Comparison of ENCODE assay signal across 28 cellular contexts in genomic region chr6:285030-285771, GRCh38. TPM values are rescaled to one million over a fixed set of nuclear protein-coding genes. Genes with fewer than 3 reads are reported as not detected.
DNase-seq lines count a peak whose midpoint lies in the region; ATAC-seq and TF ChIP-seq lines count a peak whose summit lies in the region.
"Had no signal": no experiment of that assay in that cellular context is flagged by ENCODE, and none has a peak within 500 bp of the region (broad histone marks: within the 10 kb centered on the region; RNA-seq: fewer than 3 reads in every experiment).

No MANE protein-coding gene starts in this region.

- no peaks in the 10 kb centered on the region for H3K4me1 ChIP-seq in HEK293 (ENCODE audit: control insufficient read depth, insufficient read depth, low read length)
- H3K4me1 ChIP-seq in stomach: peaks cover 0 to 6% (median 0%) of the 10 kb centered on the region in 4 donors
- H3K4me1 ChIP-seq: Caco-2, psoas muscle had no signal

- CTCF ChIA-PET in activated naive CD4-positive, alpha-beta T cell treated with anti-CD3 and anti-CD28 coated beads, Interleukin-2, amount 10 ng/mL, durations not matched to agents 7 days and 5 days (lab: Charles Lee): interaction anchor here (0.6 to 1.4 kb wide), 2 partner anchors 53 to 90 kb away, joined by 3 to 5 read pairs; no protein-coding TSS in a partner anchor
- CTCF ChIA-PET in activated naive CD4-positive, alpha-beta T cell treated with anti-CD3 and anti-CD28 coated beads for 36 hours (lab: Charles Lee): interaction anchor here (0.9 kb wide), 1 partner anchor 60 kb away, joined by 3 read pairs; no protein-coding TSS in a partner anchor
- CTCF ChIA-PET in HEK293 (lab: Yijun Ruan, JAX): interaction anchor here (0.6 to 2.3 kb wide), 3 partner anchors 17 to 136 kb away, joined by 3 to 5 read pairs (median 3); no protein-coding TSS in a partner anchor
- CTCF ChIA-PET in WTC11 (lab: Charles Lee): no interaction called here

- H3K27me3 Mint-ChIP-seq in activated naive CD4-positive, alpha-beta T cell treated with anti-CD3 and anti-CD28 coated beads, Interleukin-2, amount 10 ng/mL, durations not matched to agents 7 days and 5 days: no peaks in the 10 kb centered on the region
- H3K27me3 Mint-ChIP-seq in activated naive CD4-positive, alpha-beta T cell treated with anti-CD3 and anti-CD28 coated beads for 36 hours (ENCODE audit: low read depth): no peaks in the 10 kb centered on the region
- no peaks in the 10 kb centered on the region for H3K27me3 Mint-ChIP-seq in activated naive CD8-positive, alpha-beta T cell treated with anti-CD3 and anti-CD28 coated beads for 36 hours
- H3K27me3 Mint-ChIP-seq in natural killer cell treated with Interleukin-12 subunit alpha and Interleukin-12 subunit beta and Interleukin-15 and Interleukin-18, amount 100 ng/mL, for 72 hours: no peaks in the 10 kb centered on the region
- peaks cover 24% of the 10 kb centered on the region for H3K27me3 Mint-ChIP-seq in WTC11 (ENCODE audit: low read depth)

- intact Hi-C loops in activated naive CD4-positive, alpha-beta T cell treated with anti-CD3 and anti-CD28 coated beads for 36 hours (cut with micrococcal nuclease): no loop called here
- intact Hi-C loops in stomach (cut with DNase I; ENCODE audit: low total_unique reads): no loop called here

- no peak for TF ChIP-seq EP300 in stomach (IDR thresholded peaks at IDR 0.05)

- TF ChIP-seq POLR2A in stomach (IDR thresholded peaks at IDR 0.05): no peak

- WGBS in stomach, 5 donors: 80 to 89% (median 84%) methylated on average over 6 of the region's 6 CpGs

- no peak for DNase-seq in activated naive CD4-positive, alpha-beta T cell treated with anti-CD3 and anti-CD28 coated beads, Interleukin-2, amount 10 ng/mL, durations not matched to agents 7 days and 5 days
- DNase-seq in activated naive CD4-positive, alpha-beta T cell treated with anti-CD3 and anti-CD28 coated beads for 36 hours: no peak
- DNase-seq in activated naive CD8-positive, alpha-beta T cell treated with anti-CD3 and anti-CD28 coated beads for 36 hours: no peak
- no peak for DNase-seq in natural killer cell treated with Interleukin-12 subunit alpha and Interleukin-12 subunit beta and Interleukin-15 and Interleukin-18, amount 100 ng/mL, for 72 hours (ENCODE audit: low spot score)
- DNase-seq in WTC11 (ENCODE audit: low spot score): no peak
- DNase-seq in stimulated activated effector memory CD8-positive, alpha-beta T cell treated with anti-CD3 and anti-CD28 coated beads, Interleukin-12 subunit alpha, Interleukin-12 subunit beta, amount 100 ng/mL, for 72 hours (ENCODE audit: low spot score in 2 of 2): no peak
- no peak for DNase-seq in stomach
- DNase-seq: activated T-cell treated with anti-CD3 and anti-CD28 coated beads, Interleukin-2, amount 50 U/mL, for 1 hour; Caco-2; DMS79; effector CD8-positive, alpha-beta T cell; HFFc6; hippocampal formation; lower lobe of right lung; midbrain; natural killer cell; NCI-H1048; NCI-H187 treated with DMSO at 0.1 percent for 48 hours; NCI-H2171; NCI-H510A; occipital lobe; psoas muscle; substantia nigra; SW 1271 had no signal

- H3K4me3 ChIP-seq in HEK293 (ENCODE audit: low read depth, low read length) (no peak overlapping the region), stomach (no peak overlapping the region)
- H3K4me3 ChIP-seq: coronary artery, lower lobe of right lung, psoas muscle had no signal

- no peak overlapping the region for H3K4me3 Mint-ChIP-seq in activated naive CD4-positive, alpha-beta T cell treated with anti-CD3 and anti-CD28 coated beads, Interleukin-2, amount 10 ng/mL, durations not matched to agents 7 days and 5 days
- no peak overlapping the region for H3K4me3 Mint-ChIP-seq in activated naive CD4-positive, alpha-beta T cell treated with anti-CD3 and anti-CD28 coated beads for 36 hours
- H3K4me3 Mint-ChIP-seq in activated naive CD8-positive, alpha-beta T cell treated with anti-CD3 and anti-CD28 coated beads for 36 hours: no peak overlapping the region
- peak overlapping the region; percentile 11 for H3K4me3 Mint-ChIP-seq in natural killer cell treated with Interleukin-12 subunit alpha and Interleukin-12 subunit beta and Interleukin-15 and Interleukin-18, amount 100 ng/mL, for 72 hours
- H3K4me3 Mint-ChIP-seq in WTC11: no peak overlapping the region
- no peak overlapping the region for H3K4me3 Mint-ChIP-seq in stimulated activated effector memory CD8-positive, alpha-beta T cell treated with anti-CD3 and anti-CD28 coated beads, Interleukin-12 subunit alpha, Interleukin-12 subunit beta, amount 100 ng/mL, for 72 hours
- H3K4me3 Mint-ChIP-seq: HFFc6, natural killer cell had no signal

- no peak overlapping the region for H3K27ac ChIP-seq in HEK293 (ENCODE audit: extremely low read depth, low read depth, low read length)
- no peak overlapping the region for H3K27ac ChIP-seq in stomach
- H3K27ac ChIP-seq: coronary artery, epithelial cell of prostate, lower lobe of right lung, psoas muscle had no signal

- H3K9me3 Mint-ChIP-seq in activated naive CD4-positive, alpha-beta T cell treated with anti-CD3 and anti-CD28 coated beads, Interleukin-2, amount 10 ng/mL, durations not matched to agents 7 days and 5 days: peaks cover 2% of the 10 kb centered on the region
- H3K9me3 Mint-ChIP-seq in activated naive CD4-positive, alpha-beta T cell treated with anti-CD3 and anti-CD28 coated beads for 36 hours: no peaks in the 10 kb centered on the region
- H3K9me3 Mint-ChIP-seq in activated naive CD8-positive, alpha-beta T cell treated with anti-CD3 and anti-CD28 coated beads for 36 hours: no peaks in the 10 kb centered on the region
- no peaks in the 10 kb centered on the region for H3K9me3 Mint-ChIP-seq in natural killer cell treated with Interleukin-12 subunit alpha and Interleukin-12 subunit beta and Interleukin-15 and Interleukin-18, amount 100 ng/mL, for 72 hours
- H3K9me3 Mint-ChIP-seq in WTC11: peaks cover 80% of the 10 kb centered on the region
- H3K9me3 Mint-ChIP-seq in stimulated activated effector memory CD8-positive, alpha-beta T cell treated with anti-CD3 and anti-CD28 coated beads, Interleukin-12 subunit alpha, Interleukin-12 subunit beta, amount 100 ng/mL, for 72 hours: no peaks in the 10 kb centered on the region
- H3K9me3 Mint-ChIP-seq: natural killer cell had no signal

- no peaks in the 10 kb centered on the region for H3K36me3 ChIP-seq in HEK293 (ENCODE audit: control insufficient read depth in 2 of 2, insufficient read depth in 1 of 2, low read length in 2 of 2)
- no peaks in the 10 kb centered on the region for H3K36me3 ChIP-seq in stomach
- H3K36me3 ChIP-seq: lower lobe of right lung had no signal

- peak in 1 of 2 donors; percentile 38 for ATAC-seq in natural killer cell treated with Interleukin-12 subunit alpha and Interleukin-12 subunit beta and Interleukin-15 and Interleukin-18, amount 100 ng/mL, for 72 hours
- no peak for ATAC-seq in WTC11
- no peak for ATAC-seq in stimulated activated effector memory CD8-positive, alpha-beta T cell treated with anti-CD3 and anti-CD28 coated beads, Interleukin-12 subunit alpha, Interleukin-12 subunit beta, amount 100 ng/mL, for 72 hours
- ATAC-seq: lower lobe of right lung, psoas muscle, sciatic nerve had no signal

- TF ChIP-seq CTCF in HEK293 (tag by site-specific recombination; IDR thresholded peaks at IDR 0.05): no peak
- no peak for TF ChIP-seq CTCF in WTC11 (IDR thresholded peaks at IDR 0.05)
- TF ChIP-seq CTCF in stomach (IDR thresholded peaks at IDR 0.05): no peak

- H3K27me3 ChIP-seq in stomach: peaks cover 0 to 8% (median 0%) of the 10 kb centered on the region in 3 donors

- H3K9me3 ChIP-seq in HEK293 (ENCODE audit: control insufficient read depth, insufficient read depth, low read depth, low read length) (no peaks in the 10 kb centered on the region), stomach (no peaks in the 10 kb centered on the region)
- H3K9me3 ChIP-seq: Caco-2, lower lobe of right lung, psoas muscle had no signal

- peaks cover 39% of the 10 kb centered on the region for H3K4me1 Mint-ChIP-seq in activated naive CD4-positive, alpha-beta T cell treated with anti-CD3 and anti-CD28 coated beads, Interleukin-2, amount 10 ng/mL, durations not matched to agents 7 days and 5 days
- peaks cover 44% of the 10 kb centered on the region for H3K4me1 Mint-ChIP-seq in activated naive CD4-positive, alpha-beta T cell treated with anti-CD3 and anti-CD28 coated beads for 36 hours (ENCODE audit: low read depth)
- peaks cover 48% of the 10 kb centered on the region for H3K4me1 Mint-ChIP-seq in activated naive CD8-positive, alpha-beta T cell treated with anti-CD3 and anti-CD28 coated beads for 36 hours
- peaks cover 31 to 35% of the 10 kb centered on the region in 2 donors for H3K4me1 Mint-ChIP-seq in natural killer cell treated with Interleukin-12 subunit alpha and Interleukin-12 subunit beta and Interleukin-15 and Interleukin-18, amount 100 ng/mL, for 72 hours (ENCODE audit: low read depth in 2 of 2)
- no peaks in the 10 kb centered on the region for H3K4me1 Mint-ChIP-seq in WTC11
- peaks cover 31% of the 10 kb centered on the region for H3K4me1 Mint-ChIP-seq in stimulated activated effector memory CD8-positive, alpha-beta T cell treated with anti-CD3 and anti-CD28 coated beads, Interleukin-12 subunit alpha, Interleukin-12 subunit beta, amount 100 ng/mL, for 72 hours

- H3K27ac Mint-ChIP-seq in activated naive CD4-positive, alpha-beta T cell treated with anti-CD3 and anti-CD28 coated beads, Interleukin-2, amount 10 ng/mL, durations not matched to agents 7 days and 5 days: peak overlapping the region; percentile 66
- H3K27ac Mint-ChIP-seq in activated naive CD4-positive, alpha-beta T cell treated with anti-CD3 and anti-CD28 coated beads for 36 hours: no peak overlapping the region
- H3K27ac Mint-ChIP-seq in activated naive CD8-positive, alpha-beta T cell treated with anti-CD3 and anti-CD28 coated beads for 36 hours: peak overlapping the region; percentile 22
- H3K27ac Mint-ChIP-seq in natural killer cell treated with Interleukin-12 subunit alpha and Interleukin-12 subunit beta and Interleukin-15 and Interleukin-18, amount 100 ng/mL, for 72 hours: peak overlapping the region in 1 of 2 donors; percentile 40
- H3K27ac Mint-ChIP-seq in WTC11: no peak overlapping the region
- no peak overlapping the region for H3K27ac Mint-ChIP-seq in stimulated activated effector memory CD8-positive, alpha-beta T cell treated with anti-CD3 and anti-CD28 coated beads, Interleukin-12 subunit alpha, Interleukin-12 subunit beta, amount 100 ng/mL, for 72 hours
- H3K27ac Mint-ChIP-seq: HFFc6, natural killer cell had no signal

- peaks cover 7% of the 10 kb centered on the region for H3K36me3 Mint-ChIP-seq in activated naive CD4-positive, alpha-beta T cell treated with anti-CD3 and anti-CD28 coated beads, Interleukin-2, amount 10 ng/mL, durations not matched to agents 7 days and 5 days
- H3K36me3 Mint-ChIP-seq in activated naive CD4-positive, alpha-beta T cell treated with anti-CD3 and anti-CD28 coated beads for 36 hours (ENCODE audit: low read depth): no peaks in the 10 kb centered on the region
- H3K36me3 Mint-ChIP-seq in activated naive CD8-positive, alpha-beta T cell treated with anti-CD3 and anti-CD28 coated beads for 36 hours: peaks cover 13% of the 10 kb centered on the region
- H3K36me3 Mint-ChIP-seq in natural killer cell treated with Interleukin-12 subunit alpha and Interleukin-12 subunit beta and Interleukin-15 and Interleukin-18, amount 100 ng/mL, for 72 hours: no peaks in the 10 kb centered on the region
- H3K36me3 Mint-ChIP-seq in WTC11: peaks cover 69% of the 10 kb centered on the region
- H3K36me3 Mint-ChIP-seq in stimulated activated effector memory CD8-positive, alpha-beta T cell treated with anti-CD3 and anti-CD28 coated beads, Interleukin-12 subunit alpha, Interleukin-12 subunit beta, amount 100 ng/mL, for 72 hours: no peaks in the 10 kb centered on the region
- H3K36me3 Mint-ChIP-seq: natural killer cell had no signal

- POLR2A ChIA-PET in HEK293 (lab: Yijun Ruan, JAX): no interaction called here
- POLR2A ChIA-PET in WTC11 (lab: Charles Lee): no interaction called here

RNA-seq across cellular contexts. Expression of gene DUSP22, which starts 7.1 kb away (rescaled TPM):
- total RNA-seq in activated naive CD4-positive, alpha-beta T cell treated with anti-CD3 and anti-CD28 coated beads for 36 hours: 10 to 100 TPM; 44.6 to 46.9 TPM
- 10 to 100 TPM; 22.9 to 23.9 TPM for total RNA-seq in activated naive CD8-positive, alpha-beta T cell treated with anti-CD3 and anti-CD28 coated beads for 36 hours
- 10 to 100 TPM; 45.2 to 45.3 TPM for total RNA-seq in natural killer cell treated with Interleukin-12 subunit alpha and Interleukin-12 subunit beta and Interleukin-15 and Interleukin-18, amount 100 ng/mL, for 72 hours
- total RNA-seq in WTC11 (2021): 37.2 to 41.4 TPM (median 38.5 TPM) in 3 replicates
- 100 to 1,000 TPM in 1 of 5 donors, 10 to 100 TPM in 4; 15.6 to 338 (median 31.2) TPM for total RNA-seq in stomach
- 10 to 100 TPM; 33.9 to 43.7 (median 35.7) TPM for polyA plus RNA-seq in stomach

Comparison
In these comparisons a context has a peak if more than half of its experiments do, and no peak if none do; other contexts are left out.
1. H3K27ac Mint-ChIP-seq: peak in activated naive CD4-positive, alpha-beta T cell treated with anti-CD3 and anti-CD28 coated beads, Interleukin-2, amount 10 ng/mL, durations not matched to agents 7 days and 5 days (single experiment) and activated naive CD8-positive, alpha-beta T cell treated with anti-CD3 and anti-CD28 coated beads for 36 hours (single experiment); none in activated naive CD4-positive, alpha-beta T cell treated with anti-CD3 and anti-CD28 coated beads for 36 hours (single experiment), WTC11 (single experiment) and stimulated activated effector memory CD8-positive, alpha-beta T cell treated with anti-CD3 and anti-CD28 coated beads, Interleukin-12 subunit alpha, Interleukin-12 subunit beta, amount 100 ng/mL, for 72 hours (single experiment).